ENCODE assay signal across 15 cellular contexts in genomic region chr16:89826531-89827382, GRCh38. TPM values are rescaled to one million over a fixed set of nuclear protein-coding genes. Genes with fewer than 3 reads are reported as not detected.
DNase-seq lines count a peak whose midpoint lies in the region; TF ChIP-seq lines count a peak whose summit lies in the region.
"Had no signal": no experiment of that assay in that cellular context is flagged by ENCODE, and none has a peak within 500 bp of the region (broad histone marks: within the 10 kb centered on the region; RNA-seq: fewer than 3 reads in every experiment).

No MANE protein-coding gene starts in this region.

- no peak overlapping the region for H4K91ac ChIP-seq in H9 (ENCODE audit: insufficient read length, low read depth, low read length)

- TF ChIP-seq POLR2A in esophagus muscularis mucosa (IDR thresholded peaks at IDR 0.05; ENCODE audit: low read depth): no peak

- H3K4me1 Mint-ChIP-seq in H9 (peaks cover 25 to 27% of the 10 kb centered on the region in 2 experiments), CD14-positive monocyte (peaks cover 7% of the 10 kb centered on the region)

- H3K4me3 Mint-ChIP-seq in H9: peak overlapping the region; percentile 70 to 88
- peak overlapping the region in 1 of 2 donors; percentile 80 for H3K4me3 Mint-ChIP-seq in CD14-positive monocyte
- H3K4me3 Mint-ChIP-seq: activated CD8-positive, alpha-beta memory T cell treated with anti-CD3 and anti-CD28 coated beads, Interleukin-2, amount 10 ng/mL, durations not matched to agents 7 days and 5 days had no signal

- H3K4me3 ChIP-seq in LNCaP clone FGC (ENCODE audit: low read depth, low read length): peak overlapping the region; percentile 63; the same call in 1 of the 2 replicates
- no peak overlapping the region for H3K4me3 ChIP-seq in esophagus muscularis mucosa
- peak overlapping the region; percentile 62 for H3K4me3 ChIP-seq in smooth muscle cell

- H3K36me3 ChIP-seq in esophagus muscularis mucosa (no peaks in the 10 kb centered on the region), smooth muscle cell (ENCODE audit: low read depth) (no peaks in the 10 kb centered on the region)
- H3K36me3 ChIP-seq: gastroesophageal sphincter, suprapubic skin had no signal

- no peak overlapping the region for H4K5ac ChIP-seq in H9 (ENCODE audit: insufficient read length, low read depth, low read length)

- H3K4me1 ChIP-seq in H9 (ENCODE audit: insufficient read depth, low read length) (peaks cover 5% of the 10 kb centered on the region; the same call in 1 of the 2 replicates), esophagus muscularis mucosa (peaks cover 12 to 25% (median 19%) of the 10 kb centered on the region in 4 donors), smooth muscle cell (ENCODE audit: low read depth) (peaks cover 6% of the 10 kb centered on the region)
- H3K4me1 ChIP-seq: psoas muscle had no signal

- no peak overlapping the region for H4K8ac ChIP-seq in H9 (replicated peaks; ENCODE audit: insufficient read length, low read depth, low read length)

- WGBS in H9 (ENCODE audit: extremely low coverage, insufficient read length, low lambda C conversion rate): no CpG with 5 or more reads among the region's 26 CpGs
- 83% methylated on average over 26 of the region's 26 CpGs for WGBS in esophagus muscularis mucosa
- WGBS in smooth muscle cell (ENCODE audit: low lambda C conversion rate): 91% methylated on average over 26 of the region's 26 CpGs

- H3F3A ChIP-seq in smooth muscle cell (ENCODE audit: low read depth): no peaks in the 10 kb centered on the region

- no peak overlapping the region for H3K23ac ChIP-seq in H9 (ENCODE audit: insufficient read length, low read depth, low read length)

- H3K27me3 ChIP-seq in H9 (ENCODE audit: insufficient read depth, low read length) (no peaks in the 10 kb centered on the region), esophagus muscularis mucosa (no peaks in the 10 kb centered on the region), smooth muscle cell (ENCODE audit: low read depth) (no peaks in the 10 kb centered on the region)
- H3K27me3 ChIP-seq: gastroesophageal sphincter, suprapubic skin had no signal

- no peaks in the 10 kb centered on the region for H3K79me2 ChIP-seq in H9 (ENCODE audit: insufficient read depth, low read length)
- no peaks in the 10 kb centered on the region for H3K79me2 ChIP-seq in smooth muscle cell (ENCODE audit: low read depth)

- H3K23me2 ChIP-seq in H9 (ENCODE audit: insufficient read length, low read depth, low read length, poor library complexity, severe bottlenecking): peaks cover 4% of the 10 kb centered on the region

- intact Hi-C loops in esophagus muscularis mucosa (cut with DNase I): no loop called here
- intact Hi-C loops in CD14-positive monocyte (cut with micrococcal nuclease): no loop called here

- H3K9me3 Mint-ChIP-seq in H9 (no peaks in the 10 kb centered on the region; a peak in 1 of 5 replicates), CD14-positive monocyte (peaks cover 0 to 4% (median 0%) of the 10 kb centered on the region in 7 donors)
- H3K9me3 Mint-ChIP-seq: activated B cell treated with CpG ODN at 0.5 μM for 24 hours; effector memory CD8-positive, alpha-beta T cell had no signal

- H3K9me3 ChIP-seq in H9 (ENCODE audit: control insufficient read depth, low read depth, low read length) (no peaks in the 10 kb centered on the region), esophagus muscularis mucosa (no peaks in the 10 kb centered on the region), smooth muscle cell (replicated peaks; ENCODE audit: low read depth) (no peaks in the 10 kb centered on the region)
- H3K9me3 ChIP-seq: gastroesophageal sphincter, psoas muscle, suprapubic skin had no signal

- H3K9ac ChIP-seq in H9 (ENCODE audit: extremely low read depth, insufficient read length, low read length) (no peak overlapping the region), smooth muscle cell (ENCODE audit: low read depth) (no peak overlapping the region)

- H2AFZ ChIP-seq in H9 (ENCODE audit: low read length): no peak overlapping the region
- H2AFZ ChIP-seq in smooth muscle cell (ENCODE audit: low read depth): no peak overlapping the region

- no peak overlapping the region for H3T11ph ChIP-seq in H9 (ENCODE audit: low read length)

- H2BK120ac ChIP-seq in H9 (ENCODE audit: low read depth, low read length, poor library complexity, severe bottlenecking): no peak overlapping the region

- H2BK5ac ChIP-seq in H9 (ENCODE audit: insufficient read length, low read length): no peak overlapping the region

- H3K27ac Mint-ChIP-seq in H9 (peak overlapping the region in 1 of 3 experiments; percentile 83; a peak in 2 of 7 replicates), CD14-positive monocyte (no peak overlapping the region)
- H3K27ac Mint-ChIP-seq: activated B cell treated with CpG ODN at 0.5 μM for 24 hours; activated CD8-positive, alpha-beta memory T cell treated with anti-CD3 and anti-CD28 coated beads, Interleukin-2, amount 10 ng/mL, durations not matched to agents 7 days and 5 days; effector memory CD8-positive, alpha-beta T cell had no signal

- peaks cover 20% of the 10 kb centered on the region for H3K27me3 Mint-ChIP-seq in H9 (ENCODE audit: low read depth)
- H3K27me3 Mint-ChIP-seq in CD14-positive monocyte (ENCODE audit: low read depth in 3 of 3): peaks cover 27 to 42% (median 28%) of the 10 kb centered on the region in 3 donors

- peaks cover 0 to 5% (median 3%) of the 10 kb centered on the region in 3 experiments; a peak in 4 of 7 replicates for H3K36me3 Mint-ChIP-seq in H9 (ENCODE audit: insufficient read depth in 1 of 3, low read depth in 3 of 3)
- peaks cover 0 to 2% of the 10 kb centered on the region in 2 donors for H3K36me3 Mint-ChIP-seq in CD14-positive monocyte
- H3K36me3 Mint-ChIP-seq: activated CD8-positive, alpha-beta memory T cell treated with anti-CD3 and anti-CD28 coated beads, Interleukin-2, amount 10 ng/mL, durations not matched to agents 7 days and 5 days had no signal

- TF ChIP-seq EP300 in esophagus muscularis mucosa (IDR thresholded peaks at IDR 0.05): no peak

- H3K4ac ChIP-seq in H9 (ENCODE audit: low read depth, low read length): no peak overlapping the region

- no peak overlapping the region for H2BK12ac ChIP-seq in H9 (ENCODE audit: insufficient read length, low read depth, low read length)

- no peak overlapping the region for H3K18ac ChIP-seq in H9 (ENCODE audit: insufficient read length, low read depth, low read length)

- no peak overlapping the region for H3K14ac ChIP-seq in H9 (ENCODE audit: insufficient read depth, low read length)

- H2BK15ac ChIP-seq in H9 (ENCODE audit: low read depth, low read length): no peak overlapping the region

- DNase-seq in H9: no peak
- no peak for DNase-seq in LNCaP clone FGC (ENCODE audit: low read depth)
- no peak for DNase-seq in esophagus muscularis mucosa (ENCODE audit: extremely low spot score)
- no peak for DNase-seq in smooth muscle cell (lab: John Stamatoyannopoulos, UW; ENCODE audit: unreplicated experiment)
- DNase-seq in MV-4-11 (lab: John Stamatoyannopoulos, UW): no peak
- DNase-seq in activated effector memory CD4-positive, alpha-beta T cell treated with Interleukin-2 at 50 U/mL for 16 hours: no peak
- DNase-seq in CD14-positive monocyte (ENCODE audit: low spot score): no peak
- DNase-seq: activated B cell treated with CpG ODN at 0.5 μM for 24 hours; activated CD8-positive, alpha-beta memory T cell treated with anti-CD3 and anti-CD28 coated beads, Interleukin-2, amount 10 ng/mL, durations not matched to agents 7 days and 5 days; activated naive CD4-positive, alpha-beta T cell treated with anti-CD3 and anti-CD28 coated beads, Interleukin-2, amount 50 U/mL, for 16 hours; effector memory CD8-positive, alpha-beta T cell; NCI-H1105 treated with DMSO at 0.1 percent for 48 hours had no signal

- no peak overlapping the region for H2AK5ac ChIP-seq in H9 (ENCODE audit: insufficient read length, low read length)

- H4K20me1 ChIP-seq in H9 (ENCODE audit: control insufficient read depth, insufficient read depth, insufficient read length): no peaks in the 10 kb centered on the region
- peaks cover 6% of the 10 kb centered on the region for H4K20me1 ChIP-seq in smooth muscle cell (ENCODE audit: low read depth)

- no peaks in the 10 kb centered on the region for H3K79me1 ChIP-seq in H9 (ENCODE audit: insufficient read depth, low read depth, low read length, poor library complexity, severe bottlenecking)

- H3K27ac ChIP-seq in H9 (ENCODE audit: insufficient read length, low read depth, low read length) (no peak overlapping the region), esophagus muscularis mucosa (replicated peaks in 1 of 4) (peak overlapping the region in 3 of 4 donors; percentile 80 to 84 (median 83)), smooth muscle cell (ENCODE audit: low read depth) (no peak overlapping the region)
- H3K27ac ChIP-seq: psoas muscle, suprapubic skin had no signal

- no peak overlapping the region for H3K4me2 ChIP-seq in H9 (ENCODE audit: insufficient read depth, insufficient read length, low read length)
- no peak overlapping the region for H3K4me2 ChIP-seq in smooth muscle cell

- no peak overlapping the region for H2BK20ac ChIP-seq in H9 (ENCODE audit: low read depth, low read length, poor library complexity, severe bottlenecking)

- no peak overlapping the region for H3K56ac ChIP-seq in H9 (ENCODE audit: insufficient read length, low read depth, low read length)

- no peak for TF ChIP-seq CTCF in H9 (conservative IDR thresholded peaks at IDR 0.05)
- TF ChIP-seq CTCF in LNCaP clone FGC (IDR thresholded peaks at IDR 0.05; ENCODE audit: control insufficient read depth, extremely low read depth, insufficient read depth): no peak
- TF ChIP-seq CTCF in esophagus muscularis mucosa (IDR thresholded peaks at IDR 0.05): no peak
- no peak for TF ChIP-seq CTCF in smooth muscle cell (IDR thresholded peaks at IDR 0.05; ENCODE audit: borderline replicate concordance, insufficient read depth, poor library complexity, severe bottlenecking)
- no peak for TF ChIP-seq CTCF in CD14-positive monocyte (IDR thresholded peaks at IDR 0.05)

RNA-seq across cellular contexts. Expression of gene SPIRE2, which starts 1.5 kb away (rescaled TPM):
- total RNA-seq in H9 (2021): 6.7 and 6.9 TPM in 2 replicates
- 1 to 10 TPM; 1.8 to 7.2 (median 4.2) TPM for total RNA-seq in esophagus muscularis mucosa
- 1.1 and 1.4 TPM in 2 replicates for total RNA-seq in smooth muscle cell
- polyA plus RNA-seq in smooth muscle cell: 1.1 and 2.2 TPM in 2 replicates
- polyA plus RNA-seq in CD14-positive monocyte: under 1 TPM in 1 of 2 donors, not detected in 1; 0.09 TPM

RNA-seq across cellular contexts. Expression of gene FANCA, which starts 10.3 kb away (rescaled TPM):
- total RNA-seq in H9 (2021) (84.3 and 106 TPM in 2 replicates), esophagus muscularis mucosa (1 to 10 TPM in 2 of 4 donors, under 1 TPM in 2; 0.17 to 3.0 (median 0.95) TPM), smooth muscle cell (6.0 and 17.7 TPM in 2 replicates)
- polyA plus RNA-seq in smooth muscle cell (13.1 and 16.7 TPM in 2 replicates), CD14-positive monocyte (10 to 100 TPM; 12.6 to 17.2 TPM)

RNA-seq across cellular contexts. Expression of gene TCF25, which starts 46.6 kb away (rescaled TPM):
- total RNA-seq in H9 (2021) (109 and 124 TPM in 2 replicates), esophagus muscularis mucosa (100 to 1,000 TPM; 126 to 151 (median 137) TPM), smooth muscle cell (69.7 and 99.8 TPM in 2 replicates)
- polyA plus RNA-seq in smooth muscle cell (174 and 272 TPM in 2 replicates), CD14-positive monocyte (100 to 1,000 TPM in 1 of 2 donors, 10 to 100 TPM in 1; 98.0 to 114 TPM)

Comparison
In these comparisons a context has a peak if more than half of its experiments do, and no peak if none do; other contexts are left out.
1. H3K27ac ChIP-seq: peak in esophagus muscularis mucosa (3 of 4); none in H9 (single experiment) and smooth muscle cell (single experiment).
2. H3K4me3 ChIP-seq: peak in LNCaP clone FGC (single experiment) and smooth muscle cell (single experiment); none in esophagus muscularis mucosa (0 of 4).